In genomic region chr12:67559751-67560150, GRCh38 we compare ENCODE assay signal across 38 cellular contexts.
"Had no signal": no experiment of that assay in that cellular context is flagged by ENCODE, and none has a peak within 500 bp of the region (broad histone marks: within the 10 kb centered on the region; RNA-seq: fewer than 3 reads in every experiment).

No MANE protein-coding gene starts in this region.

- FAIRE-seq: astrocyte had no signal

- H3K36me3 Mint-ChIP-seq: brain had no signal

- H3K27ac Mint-ChIP-seq: activated naive CD4-positive, alpha-beta T cell treated with anti-CD3 and anti-CD28 coated beads for 36 hours; activated naive CD4-positive, alpha-beta T cell treated with anti-CD3 and anti-CD28 coated beads, Interleukin-2, amount 10 ng/mL, durations not matched to agents 7 days and 5 days; activated naive CD4-positive, alpha-beta T cell treated with anti-CD3 and anti-CD28 coated beads, Interleukin-2, amount 50 U/mL, for 24 hours; activated naive CD4-positive, alpha-beta T cell treated with anti-CD3 and anti-CD28 coated beads, Interleukin-2, amount 50 U/mL, for 72 hours; activated naive CD8-positive, alpha-beta T cell; activated naive CD8-positive, alpha-beta T cell treated with anti-CD3 and anti-CD28 coated beads for 36 hours; activated naive CD8-positive, alpha-beta T cell treated with anti-CD3 and anti-CD28 coated beads, Interleukin-2, amount 10 ng/mL, durations not matched to agents 7 days and 5 days; activated naive CD8-positive, alpha-beta T cell treated with anti-CD3 and anti-CD28 coated beads, Interleukin-2, amount 50 U/mL, for 24 hours; activated T-cell treated with anti-CD3 and anti-CD28 coated beads, Interleukin-2, amount 50 U/mL, for 24 hours; activated T-cell treated with anti-CD3 and anti-CD28 coated beads, Interleukin-2, amount 50 U/mL, for 72 hours; activated T-helper 1 cell treated with anti-CD3 and anti-CD28 coated beads, Interleukin-12 subunit alpha, Interleukin-12 subunit beta, Interleukin-2, Interleukin-4 antibody, amounts not matched to agents 30 ng/mL and 10 ng/mL and 1 ng/mL, durations not matched to agents 14 hours and 24 hours and 36 hours; activated T-helper 17 cell treated with anti-CD3 and anti-CD28 coated beads, Interleukin-2, amount 50 U/mL, for 72 hours; activated T-helper 2 cell treated with anti-CD3 and anti-CD28 coated beads, Interferon-gamma antibody, Interleukin-2, Interleukin-4, amounts not matched to agents 10 μg/mL and 5 μg/mL and 100 μg/mL, durations not matched to agents 14 hours and 24 hours and 36 hours; brain had no signal

- H3K4me3 Mint-ChIP-seq: activated naive CD4-positive, alpha-beta T cell treated with anti-CD3 and anti-CD28 coated beads for 36 hours; activated naive CD4-positive, alpha-beta T cell treated with anti-CD3 and anti-CD28 coated beads, Interleukin-2, amount 10 ng/mL, durations not matched to agents 7 days and 5 days; activated naive CD4-positive, alpha-beta T cell treated with anti-CD3 and anti-CD28 coated beads, Interleukin-2, amount 50 U/mL, for 24 hours; activated naive CD8-positive, alpha-beta T cell; activated naive CD8-positive, alpha-beta T cell treated with anti-CD3 and anti-CD28 coated beads for 36 hours; activated naive CD8-positive, alpha-beta T cell treated with anti-CD3 and anti-CD28 coated beads, Interleukin-2, amount 10 ng/mL, durations not matched to agents 7 days and 5 days; activated naive CD8-positive, alpha-beta T cell treated with anti-CD3 and anti-CD28 coated beads, Interleukin-2, amount 50 U/mL, for 24 hours; activated T-cell treated with anti-CD3 and anti-CD28 coated beads, Interleukin-2, amount 50 U/mL, for 24 hours; activated T-cell treated with anti-CD3 and anti-CD28 coated beads, Interleukin-2, amount 50 U/mL, for 4 hours; activated T-cell treated with anti-CD3 and anti-CD28 coated beads, Interleukin-2, amount 50 U/mL, for 72 hours; activated T-helper 1 cell treated with anti-CD3 and anti-CD28 coated beads, Interleukin-12 subunit alpha, Interleukin-12 subunit beta, Interleukin-2, Interleukin-4 antibody, amounts not matched to agents 30 ng/mL and 10 ng/mL and 1 ng/mL, durations not matched to agents 14 hours and 24 hours and 36 hours; activated T-helper 17 cell treated with anti-CD3 and anti-CD28 coated beads, Interleukin-2, amount 50 U/mL, for 72 hours; brain; central memory CD8-positive, alpha-beta T cell had no signal

- H3K4me1 Mint-ChIP-seq: activated naive CD4-positive, alpha-beta T cell treated with anti-CD3 and anti-CD28 coated beads, Interleukin-2, amount 10 ng/mL, durations not matched to agents 7 days and 5 days; activated naive CD4-positive, alpha-beta T cell treated with anti-CD3 and anti-CD28 coated beads, Interleukin-2, amount 50 U/mL, for 24 hours; activated T-helper 17 cell treated with anti-CD3 and anti-CD28 coated beads, Interleukin-2, amount 50 U/mL, for 72 hours; brain; central memory CD8-positive, alpha-beta T cell had no signal

- H3K27me3 ChIP-seq: adrenal gland, ascending aorta, body of pancreas, brain microvascular endothelial cell, breast epithelium had no signal

- H3K9me3 Mint-ChIP-seq: activated naive CD8-positive, alpha-beta T cell treated with anti-CD3 and anti-CD28 coated beads, Interleukin-2, amount 10 ng/mL, durations not matched to agents 7 days and 5 days; activated T-helper 17 cell treated with anti-CD3 and anti-CD28 coated beads, Interleukin-2, amount 50 U/mL, for 72 hours; central memory CD8-positive, alpha-beta T cell had no signal

- H3K4me1 ChIP-seq: adrenal gland, ascending aorta, breast epithelium had no signal

- ATAC-seq: activated naive CD4-positive, alpha-beta T cell treated with anti-CD3 and anti-CD28 coated beads, Interleukin-2, amount 50 U/mL, for 72 hours; activated naive CD8-positive, alpha-beta T cell treated with anti-CD3 and anti-CD28 coated beads, Interleukin-2, amount 50 U/mL, for 24 hours; activated T-cell treated with anti-CD3 and anti-CD28 coated beads, Interleukin-2, amount 50 U/mL, for 4 hours; activated T-cell treated with anti-CD3 and anti-CD28 coated beads, Interleukin-2, amount 50 U/mL, for 72 hours; activated T-helper 17 cell treated with anti-CD3 and anti-CD28 coated beads, Interleukin-2, amount 50 U/mL, for 72 hours; body of pancreas had no signal

- H3K4me3 ChIP-seq: adrenal gland, ascending aorta, body of pancreas, breast epithelium had no signal

- H3K27me3 Mint-ChIP-seq: activated naive CD4-positive, alpha-beta T cell treated with anti-CD3 and anti-CD28 coated beads, Interleukin-2, amount 50 U/mL, for 24 hours; activated naive CD8-positive, alpha-beta T cell; activated naive CD8-positive, alpha-beta T cell treated with anti-CD3 and anti-CD28 coated beads for 36 hours; activated naive CD8-positive, alpha-beta T cell treated with anti-CD3 and anti-CD28 coated beads, Interleukin-2, amount 10 ng/mL, durations not matched to agents 7 days and 5 days; activated naive CD8-positive, alpha-beta T cell treated with anti-CD3 and anti-CD28 coated beads, Interleukin-2, amount 50 U/mL, for 24 hours; activated T-cell treated with anti-CD3 and anti-CD28 coated beads, Interleukin-2, amount 50 U/mL, for 24 hours; activated T-helper 17 cell treated with anti-CD3 and anti-CD28 coated beads, Interleukin-2, amount 50 U/mL, for 72 hours; central memory CD8-positive, alpha-beta T cell had no signal

- H3K9me3 ChIP-seq: adrenal gland, ascending aorta, body of pancreas had no signal

- H3K36me3 ChIP-seq: adrenal gland, ascending aorta, brain microvascular endothelial cell, breast epithelium had no signal

- DNase-seq: activated effector memory CD4-positive, alpha-beta T cell treated with anti-CD3 and anti-CD28 coated beads, Interleukin-2, amount 50 U/mL, for 16 hours; activated effector memory CD4-positive, alpha-beta T cell treated with Interleukin-2 at 50 U/mL for 16 hours; activated gamma-delta T cell; activated gamma-delta T cell treated with Interleukin-2 at 50 U/mL for 16 hours; activated naive CD4-positive, alpha-beta T cell; activated naive CD4-positive, alpha-beta T cell treated with anti-CD3 and anti-CD28 coated beads for 36 hours; activated naive CD4-positive, alpha-beta T cell treated with anti-CD3 and anti-CD28 coated beads, Interleukin-2, amount 10 ng/mL, durations not matched to agents 7 days and 5 days; activated naive CD4-positive, alpha-beta T cell treated with anti-CD3 and anti-CD28 coated beads, Interleukin-2, amount 50 U/mL, for 16 hours; activated naive CD4-positive, alpha-beta T cell treated with Interleukin-2 at 50 U/mL for 16 hours; activated naive CD8-positive, alpha-beta T cell treated with anti-CD3 and anti-CD28 coated beads for 36 hours; activated naive CD8-positive, alpha-beta T cell treated with anti-CD3 and anti-CD28 coated beads, Interleukin-2, amount 10 ng/mL, durations not matched to agents 7 days and 5 days; activated naive CD8-positive, alpha-beta T cell treated with anti-CD3 and anti-CD28 coated beads, Interleukin-2, amount 50 U/mL, for 24 hours; activated T-cell treated with anti-CD3 and anti-CD28 coated beads, Interleukin-2, amount 50 U/mL, for 1 hour; activated T-cell treated with anti-CD3 and anti-CD28 coated beads, Interleukin-2, amount 50 U/mL, for 24 hours; activated T-cell treated with anti-CD3 and anti-CD28 coated beads, Interleukin-2, amount 50 U/mL, for 4 hours; activated T-cell treated with anti-CD3 and anti-CD28 coated beads, Interleukin-2, amount 50 U/mL, for 48 hours; activated T-cell treated with anti-CD3 and anti-CD28 coated beads, Interleukin-2, amount 50 U/mL, for 72 hours; adrenal gland; amniotic stem cell; amygdala; anterior cingulate cortex; aorta; body of pancreas; brain microvascular endothelial cell; caudate nucleus; central memory CD4-positive, alpha-beta T cell; cerebellar nuclear complex had no signal

- H3K27ac ChIP-seq: adrenal gland, ascending aorta, body of pancreas, brain microvascular endothelial cell, breast epithelium had no signal
